15 cellular contexts compared by ENCODE assay signal in genomic region chr17:72296456-72296855, GRCh38.
DNase-seq lines count a peak whose midpoint lies in the region; ATAC-seq and TF ChIP-seq lines count a peak whose summit lies in the region.
"Had no signal": no experiment of that assay in that cellular context is flagged by ENCODE, and none has a peak within 500 bp of the region (broad histone marks: within the 10 kb centered on the region; RNA-seq: fewer than 3 reads in every experiment).

No MANE protein-coding gene starts in this region.

- ATAC-seq in HCT116 (no peak), esophagus mucosa (peak; percentile 84), HG03439 (IDR thresholded peaks at IDR 0.05; ENCODE audit: unreplicated experiment) (no peak)
- ATAC-seq: K562 had no signal

- H3K27ac ChIP-seq in HCT116 (ENCODE audit: low read depth, low read length) (no peak overlapping the region), RWPE1 (no peak overlapping the region)
- H3K27ac ChIP-seq: HL-60, SJCRH30 had no signal

- H4K20me1 ChIP-seq in HCT116 (ENCODE audit: insufficient read depth), result no peaks in the 10 kb centered on the region

- BruUV-seq in HCT116 (replicated peaks; lab: Mats Ljungman, UMichigan), result no TSS peak

- CTCF ChIA-PET in HCT116 (lab: Charles Lee), result no interaction called here
- CTCF ChIA-PET in RWPE1 (lab: Yijun Ruan, JAX), result interaction anchor here (0.6 to 0.7 kb wide), 3 partner anchors 52 to 604 kb away, joined by 3 to 4 read pairs (median 3); no protein-coding TSS in a partner anchor

- intact Hi-C loops in HCT116 (cut with micrococcal nuclease), result no loop called here

- POLR2A ChIA-PET in HCT116 (lab: Charles Lee) (no interaction called here), RWPE1 (lab: Yijun Ruan, JAX; ENCODE audit: low non-redundant PET) (no interaction called here)

- H3K79me2 ChIP-seq in HCT116 (ENCODE audit: insufficient read depth, low read length), result no peaks in the 10 kb centered on the region

- H3K4me3 ChIP-seq in HCT116 (replicated peaks in 1 of 2; ENCODE audit: low read depth in 1 of 2, low read length in 2 of 2) (no peak overlapping the region), skeletal muscle cell (ENCODE audit: low read depth, low read length) (no peak overlapping the region)
- H3K4me3 ChIP-seq: K562, SJCRH30 had no signal

- H3K4me2 ChIP-seq in HCT116 (ENCODE audit: low read length), result 0 out of 2 replicates have a peak overlapping the region, but pooled peaks have one; percentile 64

- no peak for TF ChIP-seq RAD21 in HCT116 (IDR thresholded peaks at IDR 0.05; ENCODE audit: low read depth)

- RAD21 ChIA-PET in HCT116 (lab: Charles Lee; ENCODE audit: low non-redundant PET in 1 of 2, low total read pairs in 2 of 2, uncharacterized antibody in 2 of 2, unreplicated experiment in 2 of 2), result no interaction called here

- TF ChIP-seq POLR2A in HCT116 (IDR thresholded peaks at IDR 0.05; ENCODE audit: borderline replicate concordance, extremely low read depth, insufficient read depth, insufficient read length), result no peak

- H3K4me1 ChIP-seq in HCT116 (ENCODE audit: control insufficient read depth in 1 of 2, insufficient read depth in 2 of 2, low read length in 2 of 2), result peaks cover 12 to 18% of the 10 kb centered on the region in 2 experiments
- H3K4me1 ChIP-seq: SJCRH30 had no signal

- H3K36me3 ChIP-seq in HCT116 (ENCODE audit: control insufficient read depth in 1 of 2, insufficient read depth in 2 of 2, low read length in 2 of 2), result no peaks in the 10 kb centered on the region
- H3K36me3 ChIP-seq: SJCRH30 had no signal

- no peaks in the 10 kb centered on the region for H3K9me2 ChIP-seq in HCT116 (ENCODE audit: insufficient read depth)

- no peak overlapping the region for H2AFZ ChIP-seq in HCT116 (ENCODE audit: low read depth, low read length, poor library complexity, severe bottlenecking)

- no peaks in the 10 kb centered on the region for H3K9me3 ChIP-seq in HCT116 (ENCODE audit: control insufficient read depth in 1 of 2, insufficient read depth in 1 of 2, low read depth in 1 of 2, low read length in 2 of 2)
- H3K9me3 ChIP-seq: SJCRH30 had no signal

- no peak for TF ChIP-seq CTCF in HCT116 (IDR thresholded peaks at IDR 0.05 in 2 of 3, conservative IDR thresholded peaks at IDR 0.05 in 1 of 3; ENCODE audit: borderline replicate concordance in 1 of 3, insufficient read depth in 1 of 3, low read depth in 2 of 3, low read length in 2 of 3)
- no peak for TF ChIP-seq CTCF in RWPE1 (conservative IDR thresholded peaks at IDR 0.05; ENCODE audit: low read depth)

- no peak for DNase-seq in HCT116 (ENCODE audit: low read depth, low spot score)
- peak; percentile 34 for DNase-seq in RWPE1 (ENCODE audit: low spot score)
- peak; percentile 33 for DNase-seq in skeletal muscle cell (ENCODE audit: low read depth)
- no peak for DNase-seq in NCI-H2171 (lab: John Stamatoyannopoulos, UW)
- no peak for DNase-seq in DMS153 treated with DMSO at 0.1 percent for 48 hours (lab: John Stamatoyannopoulos, UW; ENCODE audit: unreplicated experiment)
- DNase-seq: COR-L47, H9, NCI-H1417 treated with DMSO at 0.1 percent for 48 hours, NCI-H2029 treated with DMSO at 0.1 percent for 48 hours, NCI-H524, SJCRH30 had no signal

- no peaks in the 10 kb centered on the region for H3K27me3 ChIP-seq in HCT116 (ENCODE audit: insufficient read depth, low read length)
- H3K27me3 ChIP-seq: SJCRH30 had no signal

- no peak overlapping the region for H3K9ac ChIP-seq in HCT116 (ENCODE audit: low read length)

TF ChIP-seq in HCT116, 20 proteins besides CTCF, POLR2A, EP300 and RAD21:
- TF ChIP-seq TCF7L2 (IDR thresholded peaks at IDR 0.05; ENCODE audit: borderline replicate concordance, extremely low read depth, insufficient read depth, insufficient read length) (no peak), ZNF274 (IDR thresholded peaks at IDR 0.05; ENCODE audit: low read depth, low read length) (no peak), ATF3 (IDR thresholded peaks at IDR 0.05) (no peak), CEBPB (IDR thresholded peaks at IDR 0.05; ENCODE audit: low read depth) (no peak), EZH2phosphoT487 (IDR thresholded peaks at IDR 0.05; ENCODE audit: borderline replicate concordance) (no peak), REST (IDR thresholded peaks at IDR 0.05; ENCODE audit: low read depth) (no peak)

Comparison
In these comparisons a context has a peak if more than half of its experiments do, and no peak if none do; other contexts are left out.
1. DNase-seq: peak in RWPE1 (single experiment) and skeletal muscle cell (single experiment); none in HCT116 (single experiment), NCI-H2171 (single experiment) and DMS153 treated with DMSO at 0.1 percent for 48 hours (single experiment).